ENCODE assay signal across 16 cellular contexts in genomic region chr18:24187049-24187448, GRCh38. TPM values are rescaled to one million over a fixed set of nuclear protein-coding genes. Genes with fewer than 3 reads are reported as not detected.
A peak's percentile ranks its signal among the peaks of the same experiment; 100 is the strongest.
DNase-seq lines count a peak whose midpoint lies in the region; ATAC-seq, FAIRE-seq and TF ChIP-seq lines count a peak whose summit lies in the region.
"Had no signal": no experiment of that assay in that cellular context is flagged by ENCODE, and none has a peak within 500 bp of the region (broad histone marks: within the 10 kb centered on the region; RNA-seq: fewer than 3 reads in every experiment).

No MANE protein-coding gene starts in this region.

- SMC1A ChIA-PET in GM12878 (lab: Charles Lee; ENCODE audit: uncharacterized antibody, unreplicated experiment): interaction anchor here (6.5 kb wide), 1 partner anchor 10 kb away, joined by 48 read pairs; no protein-coding TSS in a partner anchor

- POLR2A ChIA-PET in GM12878 (lab: Charles Lee): no interaction called here

- no peak overlapping the region for H3K27ac ChIP-seq in GM12878 (ENCODE audit: control insufficient read depth, insufficient read depth)
- H3K27ac ChIP-seq: adrenal gland, skin epidermis had no signal

- peaks cover 0 to 8% of the 10 kb centered on the region in 2 experiments; a peak in 2 of 4 replicates for H3K27me3 ChIP-seq in GM12878 (replicated peaks in 1 of 2; ENCODE audit: control insufficient read depth in 2 of 2, insufficient read depth in 2 of 2, low read length in 1 of 2)
- H3K27me3 ChIP-seq: adrenal gland had no signal

- H3K9ac ChIP-seq in GM12878 (ENCODE audit: control insufficient read depth, insufficient read depth, low read length): no peak overlapping the region

- in situ Hi-C loops in GM12878 (cut with MboI): no loop called here

- no peak overlapping the region for H2AFZ ChIP-seq in GM12878 (ENCODE audit: control insufficient read depth, low read depth, low read length)

- FAIRE-seq in GM12878 (lab: Jason Lieb, UNC): peak; percentile 56
- FAIRE-seq: GM19239, keratinocyte had no signal

- no peak for DNase-seq in GM12878 (ENCODE audit: low read depth, low spot score)
- DNase-seq in SW 1271 (lab: John Stamatoyannopoulos, UW): no peak
- DNase-seq in HT-29 (ENCODE audit: low spot score): no peak
- DNase-seq in SK-N-DZ (ENCODE audit: low spot score): no peak
- no peak for DNase-seq in NCI-H1417 (lab: John Stamatoyannopoulos, UW)
- DNase-seq: activated CD8-positive, alpha-beta memory T cell treated with anti-CD3 and anti-CD28 coated beads, Interleukin-2, amount 50 U/mL, for 48 hours; adrenal gland; dermis blood vessel endothelial cell; naive thymus-derived CD8-positive, alpha-beta T cell; NCI-H446 had no signal

- WGBS in GM12878 (ENCODE audit: insufficient coverage, insufficient replicate concordance, low lambda C conversion rate, missing lambda C conversion rate): 19% methylated on average over 5 of the region's 5 CpGs

- no peaks in the 10 kb centered on the region for H3K79me2 ChIP-seq in GM12878 (ENCODE audit: control insufficient read depth, insufficient read depth, low read length)

- TF ChIP-seq EP300 in GM12878 (IDR thresholded peaks at IDR 0.05; ENCODE audit: borderline replicate concordance in 1 of 2, control insufficient read depth in 1 of 2, low read depth in 2 of 2, low read length in 2 of 2): no peak

- no peaks in the 10 kb centered on the region for H4K20me1 ChIP-seq in GM12878 (ENCODE audit: control insufficient read depth, insufficient read depth)

- no peak for TF ChIP-seq RAD21 in GM12878 (IDR thresholded peaks at IDR 0.05; ENCODE audit: insufficient read depth, low read depth, low read length)

- BruUV-seq in GM12878 (replicated peaks; lab: Mats Ljungman, UMichigan): no TSS peak

- TF ChIP-seq POLR2A in GM12878 (IDR thresholded peaks at IDR 0.05; ENCODE audit: low read depth, low read length): no peak

- CTCF ChIA-PET in GM12878 (lab: Yijun Ruan, JAX): interaction anchor here (0.5 to 6.2 kb wide), 2 partner anchors 10 to 1394 kb away, joined by 3 to 69 read pairs; no protein-coding TSS in a partner anchor

- H3K4me1 ChIP-seq in GM12878 (ENCODE audit: control insufficient read depth, insufficient read depth, low read length): peaks cover 19% of the 10 kb centered on the region

- intact Hi-C loops in GM12878 (cut with micrococcal nuclease; ENCODE audit: unreplicated experiment): no loop called here

- no peak overlapping the region for H3K4me3 ChIP-seq in GM12878
- H3K4me3 ChIP-seq: adrenal gland, skin epidermis had no signal

- no peak overlapping the region; the same call in 1 of the 2 replicates for H3K4me2 ChIP-seq in GM12878 (ENCODE audit: control insufficient read depth, insufficient read depth)

- RAD21 ChIA-PET in GM12878 (lab: Charles Lee; ENCODE audit: unreplicated experiment): interaction anchor here (0.8 kb wide), 1 partner anchor 10 kb away, joined by 4 read pairs; no protein-coding TSS in a partner anchor

- ATAC-seq in GM18511 (IDR thresholded peaks at IDR 0.05; ENCODE audit: unreplicated experiment): peak; percentile 77
- peak; percentile 51 for ATAC-seq in GM21576 (IDR thresholded peaks at IDR 0.05; ENCODE audit: unreplicated experiment)
- ATAC-seq in HG03442 (IDR thresholded peaks at IDR 0.05; ENCODE audit: unreplicated experiment): peak; percentile 61
- ATAC-seq in GM12878: peak; percentile 75
- ATAC-seq: naive thymus-derived CD8-positive, alpha-beta T cell had no signal

- H3K9me3 ChIP-seq in GM12878 (replicated peaks; ENCODE audit: control insufficient read depth, insufficient read depth, low read length): no peaks in the 10 kb centered on the region
- H3K9me3 ChIP-seq: adrenal gland had no signal

- H3K36me3 ChIP-seq in GM12878 (ENCODE audit: control insufficient read depth in 2 of 2, insufficient read depth in 2 of 2, low read length in 1 of 2): no peaks in the 10 kb centered on the region

- no peak for TF ChIP-seq CTCF in GM12878 (IDR thresholded peaks at IDR 0.05 in 2 of 3, conservative IDR thresholded peaks at IDR 0.05 in 1 of 3; ENCODE audit: control insufficient read depth in 2 of 3, extremely low read depth in 1 of 3, insufficient read depth in 1 of 3, low read depth in 3 of 3, low read length in 3 of 3)

TF ChIP-seq in GM12878, 131 proteins besides CTCF, POLR2A, EP300 and RAD21:
- TF ChIP-seq NFXL1 (IDR thresholded peaks at IDR 0.05; ENCODE audit: borderline replicate concordance): no peak
- 0 out of 2 replicates have a peak, but pooled peaks have one; percentile 29 for TF ChIP-seq RUNX3 (IDR thresholded peaks at IDR 0.05; ENCODE audit: low read length)
- TF ChIP-seq SPI1 (IDR thresholded peaks at IDR 0.05; ENCODE audit: borderline replicate concordance, insufficient read depth, low read depth, low read length): peak; percentile 59; the same call in 1 of the 2 replicates
- no peak for TF ChIP-seq IKZF2 (IDR thresholded peaks at IDR 0.05)

RNA-seq across cellular contexts. Expression of gene CABYR, which starts 48.2 kb away (rescaled TPM):
- total RNA-seq in GM12878 (2013; cell fraction: nucleolus; rRNA removed): 2.3 and 3.8 TPM in 2 replicates
- total RNA-seq in GM12878 (2014; rRNA removed): 2.1 and 2.7 TPM in 2 replicates
- total RNA-seq in GM12878 (2014; rRNA removed; fragmentation: Illumina TruSeq; extraction: Trizol): 1.9 and 2.4 TPM in 2 replicates
- 1.0 and 1.4 TPM in 2 replicates for total RNA-seq in GM12878 (2021)
- 1.1 TPM for polyA plus RNA-seq in GM12878 (2011; ENCODE audit: low read depth)
- polyA plus RNA-seq in GM12878 (2011; rRNA removed): 0.17 and 0.29 TPM in 2 replicates
- 0.18 and 0.28 TPM in 2 replicates for polyA plus RNA-seq in GM12878 (2011; cell fraction: cytosol; rRNA removed)
- 0.57 and 1.0 TPM in 2 replicates for polyA plus RNA-seq in GM12878 (2011; cell fraction: nucleus; rRNA removed)
- 1.0 and 1.5 TPM in 2 replicates for polyA plus RNA-seq in GM12878 (2012)
- 2.8 and 3.6 TPM in 2 replicates for polyA plus RNA-seq in GM12878 (2014; fragmentation: Illumina TruSeq; extraction: Trizol)
- 1 to 10 TPM; 1.4 to 2.2 TPM for polyA plus RNA-seq in GM12878 (2014; fragmentation: Nextera tagmentation; extraction: Ambion mirVana)
- 1.5 and 1.7 TPM in 2 replicates for polyA plus RNA-seq in GM12878 (2014; rRNA removed)
- 1 to 10 TPM; 1.3 to 2.1 TPM for polyA plus RNA-seq in GM12878 (2016; fragmentation: Nextera tagmentation; extraction: Ambion mirVana)
- polyA minus RNA-seq in GM12878 (2011; rRNA and poly(A)+ RNA removed): 0.72 TPM in 1 of 2 replicates, not detected in the other
- not detected in 2 replicates for polyA minus RNA-seq in GM12878 (2011; cell fraction: cytosol; rRNA and poly(A)+ RNA removed)
- polyA minus RNA-seq in GM12878 (2011; cell fraction: nucleus; rRNA and poly(A)+ RNA removed): 0.48 TPM in 1 of 2 replicates, not detected in the other
- total RNA-seq in HT-29 (2014; rRNA removed; shearing (Covaris generic)): 0.36 and 0.91 TPM in 2 replicates
- 7.0 and 8.4 TPM in 2 replicates for polyA plus RNA-seq in SK-N-DZ (2014; cell fraction: cytosol; rRNA removed)
- polyA plus RNA-seq in SK-N-DZ (2014; cell fraction: nucleus; rRNA removed): 5.5 and 7.7 TPM in 2 replicates
